In genomic region chr12:108364879-108365278, GRCh38 we compare ENCODE assay signal across 21 cellular contexts. TPM values are rescaled to one million over a fixed set of nuclear protein-coding genes. Genes with fewer than 3 reads are reported as not detected.
"Had no signal": no experiment of that assay in that cellular context is flagged by ENCODE, and none has a peak within 500 bp of the region (broad histone marks: within the 10 kb centered on the region; RNA-seq: fewer than 3 reads in every experiment).

No MANE protein-coding gene starts in this region.

- FAIRE-seq: RCC 7860 had no signal

- H3K4me3 ChIP-seq: SJSA1, SK-N-MC had no signal

- H3K27ac ChIP-seq: SJSA1, SK-N-MC had no signal

- H3K36me3 ChIP-seq: SJSA1 had no signal

- H3K9me3 ChIP-seq: SJSA1 had no signal

- DNase-seq: KBM-7; NCI-H1092 treated with DMSO at 0.1 percent for 48 hours; NCI-H1436; NCI-H187; NCI-H2029; NCI-H2081 treated with DMSO at 0.1 percent for 48 hours; NCI-H2171; NCI-H226; NCI-H446; NCI-H510A; NCI-H524 treated with DMSO at 0.1 percent for 48 hours; NCI-H69; NCI-H774; NK-92 treated with Interleukin-12 subunit alpha and Interleukin-12 subunit beta, amount 100 ng/mL, for 24 hours; Right ventricle myocardium superior; RPMI8226; SIG-M5 had no signal

- H3K4me1 ChIP-seq: SJSA1 had no signal

- H3K27me3 ChIP-seq: SJSA1 had no signal

RNA-seq across cellular contexts. Expression of gene CMKLR1, which starts 25.8 kb away (rescaled TPM):
- total RNA-seq: HT-29, SJSA1 had no signal
